In the genomic region with DNA sequence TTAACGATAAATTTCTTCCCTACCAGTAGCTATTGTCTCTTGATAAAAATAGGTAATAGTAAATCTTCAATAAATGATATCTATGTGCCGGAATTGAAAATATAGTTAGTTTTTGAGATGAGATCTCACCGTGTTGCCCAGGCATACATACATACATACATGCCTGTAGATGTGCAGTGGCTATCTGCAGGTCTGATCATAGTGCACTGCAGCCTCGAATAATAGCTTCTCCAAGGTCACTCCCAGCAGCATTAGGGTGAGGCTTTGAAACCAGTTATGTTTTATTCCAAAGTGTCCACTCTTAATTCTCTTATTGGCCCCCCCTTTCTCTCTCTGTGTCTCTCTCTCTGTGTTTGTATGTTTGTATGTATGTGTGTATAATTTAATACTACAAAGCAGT, we compare ENCODE assay signal across 20 cellular contexts.
"Had no signal": no experiment of that assay in that cellular context is flagged by ENCODE, and none has a peak within 500 bp of the region (broad histone marks: within the 10 kb centered on the region; RNA-seq: fewer than 3 reads in every experiment).

No MANE protein-coding gene starts in this region.

- H3K4me3 ChIP-seq: breast epithelium, MG63, SK-N-MC had no signal

- H3K4me3 Mint-ChIP-seq: activated CD4-positive, alpha-beta memory T cell treated with anti-CD3 and anti-CD28 coated beads for 36 hours had no signal

- H3K36me3 ChIP-seq: breast epithelium had no signal

- H3K27ac Mint-ChIP-seq: activated CD4-positive, alpha-beta memory T cell treated with anti-CD3 and anti-CD28 coated beads for 36 hours; activated naive CD4-positive, alpha-beta T cell treated with anti-CD3 and anti-CD28 coated beads, Interleukin-2, amount 50 U/mL, for 24 hours had no signal

- H3K9me3 ChIP-seq: breast epithelium, MG63 had no signal

- H3K27me3 Mint-ChIP-seq: activated CD4-positive, alpha-beta memory T cell treated with anti-CD3 and anti-CD28 coated beads for 36 hours; activated naive CD4-positive, alpha-beta T cell treated with anti-CD3 and anti-CD28 coated beads, Interleukin-2, amount 50 U/mL, for 24 hours; T-cell had no signal

- H3K27me3 ChIP-seq: breast epithelium, MG63 had no signal

- H3K27ac ChIP-seq: breast epithelium, SK-N-MC, VCaP had no signal

- H3K9me3 Mint-ChIP-seq: activated CD4-positive, alpha-beta memory T cell treated with anti-CD3 and anti-CD28 coated beads for 36 hours; activated naive CD4-positive, alpha-beta T cell treated with anti-CD3 and anti-CD28 coated beads, Interleukin-2, amount 50 U/mL, for 24 hours; T-cell had no signal

- DNase-seq: activated CD4-positive, alpha-beta memory T cell treated with anti-CD3 and anti-CD28 coated beads for 36 hours; activated CD4-positive, alpha-beta T cell treated with anti-CD3 and anti-CD28 coated beads for 4 hours; activated CD8-positive, alpha-beta memory T cell treated with anti-CD3 and anti-CD28 coated beads, Interleukin-2, amount 50 U/mL, for 4 hours; activated effector memory CD4-positive, alpha-beta T cell treated with Interleukin-2 at 50 U/mL for 16 hours; activated naive CD4-positive, alpha-beta T cell; aorta; caudate nucleus; MG63; MV-4-11; NCI-H1092 treated with DMSO at 0.1 percent for 48 hours; NCI-H1436; NCI-H1694 treated with DMSO at 0.1 percent for 48 hours; NCI-H2029 treated with DMSO at 0.1 percent for 48 hours; NCI-H526 treated with DMSO at 0.1 percent for 48 hours; NCI-H82; T-cell had no signal
